In genomic region chr20:63633732-63634131, GRCh38 we compare ENCODE assay signal across 26 cellular contexts. TPM values are rescaled to one million over a fixed set of nuclear protein-coding genes. Genes with fewer than 3 reads are reported as not detected.
DNase-seq lines count a peak whose midpoint lies in the region; ATAC-seq and TF ChIP-seq lines count a peak whose summit lies in the region.
"Had no signal": no experiment of that assay in that cellular context is flagged by ENCODE, and none has a peak within 500 bp of the region (broad histone marks: within the 10 kb centered on the region; RNA-seq: fewer than 3 reads in every experiment).

No MANE protein-coding gene starts in this region.

- DNase-seq in activated CD8-positive, alpha-beta T cell treated with anti-CD3 and anti-CD28 coated beads, Interleukin-2, amount 10 ng/mL, durations not matched to agents 7 days and 5 days = no peak
- no peak for DNase-seq in activated CD8-positive, alpha-beta T cell treated with anti-CD3 and anti-CD28 coated beads for 36 hours
- no peak for DNase-seq in CD8-positive, alpha-beta memory T cell
- DNase-seq in activated naive CD8-positive, alpha-beta T cell treated with anti-CD3 and anti-CD28 coated beads for 36 hours = no peak
- DNase-seq in Caco-2 (no peak), NCI-H1436 treated with DMSO at 0.1 percent for 48 hours (lab: John Stamatoyannopoulos, UW) (no peak)
- DNase-seq: activated effector memory CD4-positive, alpha-beta T cell treated with Interleukin-2 at 50 U/mL for 16 hours; anterior cingulate cortex; caudate nucleus; DMS79; dorsolateral prefrontal cortex; H9; head of caudate nucleus; MG63; midbrain; NCI-H1417 treated with DMSO at 0.1 percent for 48 hours; NCI-H510A treated with DMSO at 0.1 percent for 48 hours; psoas muscle; SJCRH30; WERI-Rb-1 had no signal

- POLR2A ChIA-PET in activated CD8-positive, alpha-beta T cell treated with anti-CD3 and anti-CD28 coated beads, Interleukin-2, amount 10 ng/mL, durations not matched to agents 7 days and 5 days (lab: Charles Lee) = no interaction called here
- POLR2A ChIA-PET in activated CD8-positive, alpha-beta T cell treated with anti-CD3 and anti-CD28 coated beads for 36 hours (lab: Charles Lee) = interaction anchor here (0.6 kb wide), 1 partner anchor 36 kb away, joined by 4 read pairs; no protein-coding TSS in a partner anchor
- POLR2A ChIA-PET in CD8-positive, alpha-beta memory T cell (lab: Charles Lee) = interaction anchor here (0.7 to 3.2 kb wide), 2 partner anchors 8 to 25 kb away, joined by 4 to 16 read pairs; partner anchors contain the start of gene RTEL1
- POLR2A ChIA-PET in Caco-2 (lab: Charles Lee) = interaction anchor here (0.9 kb wide), 1 partner anchor 8 kb away, joined by 3 read pairs; no protein-coding TSS in a partner anchor

- no peak for ATAC-seq in activated CD8-positive, alpha-beta T cell treated with anti-CD3 and anti-CD28 coated beads, Interleukin-2, amount 10 ng/mL, durations not matched to agents 7 days and 5 days
- no peak for ATAC-seq in activated CD8-positive, alpha-beta T cell treated with anti-CD3 and anti-CD28 coated beads for 36 hours
- ATAC-seq in GM19035 (IDR thresholded peaks at IDR 0.05; ENCODE audit: unreplicated experiment) = no peak
- ATAC-seq: left lobe of liver, psoas muscle had no signal

- H3K27ac Mint-ChIP-seq in activated CD8-positive, alpha-beta T cell treated with anti-CD3 and anti-CD28 coated beads, Interleukin-2, amount 10 ng/mL, durations not matched to agents 7 days and 5 days = peak overlapping the region; percentile 49
- H3K27ac Mint-ChIP-seq in activated CD8-positive, alpha-beta T cell treated with anti-CD3 and anti-CD28 coated beads for 36 hours = no peak overlapping the region
- H3K27ac Mint-ChIP-seq in CD8-positive, alpha-beta memory T cell = peak overlapping the region; percentile 70 to 84 (median 77)
- peak overlapping the region; percentile 39 for H3K27ac Mint-ChIP-seq in activated naive CD8-positive, alpha-beta T cell treated with anti-CD3 and anti-CD28 coated beads for 36 hours
- H3K27ac Mint-ChIP-seq in Caco-2 (ENCODE audit: unreplicated experiment) = no peak overlapping the region
- H3K27ac Mint-ChIP-seq: H9, neural progenitor cell had no signal

- CTCF ChIA-PET in activated CD8-positive, alpha-beta T cell treated with anti-CD3 and anti-CD28 coated beads, Interleukin-2, amount 10 ng/mL, durations not matched to agents 7 days and 5 days (lab: Charles Lee) = interaction anchor here (1.2 to 2.8 kb wide), 2 partner anchors 8 to 19 kb away, joined by 3 to 8 read pairs; no protein-coding TSS in a partner anchor
- CTCF ChIA-PET in activated CD8-positive, alpha-beta T cell treated with anti-CD3 and anti-CD28 coated beads for 36 hours (lab: Charles Lee) = interaction anchor here (1.2 kb wide), 1 partner anchor 8 kb away, joined by 5 read pairs; no protein-coding TSS in a partner anchor
- CTCF ChIA-PET in CD8-positive, alpha-beta memory T cell (lab: Charles Lee) = no interaction called here
- CTCF ChIA-PET in Caco-2 (lab: Charles Lee) = no interaction called here

- no peaks in the 10 kb centered on the region for H3K27me3 ChIP-seq in CD8-positive, alpha-beta memory T cell (ENCODE audit: insufficient read depth, low read length, poor library complexity, severe bottlenecking)
- H3K27me3 ChIP-seq in neutrophil = no peaks in the 10 kb centered on the region
- H3K27me3 ChIP-seq in Caco-2 (replicated peaks; ENCODE audit: control insufficient read depth, insufficient read depth, low read length) = no peaks in the 10 kb centered on the region
- H3K27me3 ChIP-seq: dorsolateral prefrontal cortex, MG63, neural progenitor cell, SJCRH30, suprapubic skin, vagina had no signal

- intact Hi-C loops in activated CD8-positive, alpha-beta T cell treated with anti-CD3 and anti-CD28 coated beads for 36 hours (cut with micrococcal nuclease) = no loop called here
- intact Hi-C loops in Caco-2 (cut with micrococcal nuclease; ENCODE audit: unreplicated experiment) = no loop called here

- no peaks in the 10 kb centered on the region for H3K36me3 ChIP-seq in CD8-positive, alpha-beta memory T cell (ENCODE audit: insufficient read depth, low read length)
- H3K36me3 ChIP-seq in neutrophil (peaks cover 4% of the 10 kb centered on the region), Caco-2 (ENCODE audit: control insufficient read depth, insufficient read depth, low read length) (no peaks in the 10 kb centered on the region)
- H3K36me3 ChIP-seq: neural progenitor cell, SJCRH30, suprapubic skin, vagina had no signal

- TF ChIP-seq CTCF in activated CD8-positive, alpha-beta T cell treated with anti-CD3 and anti-CD28 coated beads for 36 hours (IDR thresholded peaks at IDR 0.05) = no peak
- TF ChIP-seq CTCF in neutrophil (IDR thresholded peaks at IDR 0.05) = no peak
- no peak for TF ChIP-seq CTCF in Caco-2 (IDR thresholded peaks at IDR 0.05; ENCODE audit: insufficient read depth in 1 of 2, low read depth in 1 of 2, low read length in 1 of 2, severe bottlenecking in 1 of 2, unreplicated experiment in 1 of 2)

- H3K9me3 Mint-ChIP-seq in activated CD8-positive, alpha-beta T cell treated with anti-CD3 and anti-CD28 coated beads, Interleukin-2, amount 10 ng/mL, durations not matched to agents 7 days and 5 days (ENCODE audit: insufficient read depth) = no peaks in the 10 kb centered on the region
- H3K9me3 Mint-ChIP-seq in activated CD8-positive, alpha-beta T cell treated with anti-CD3 and anti-CD28 coated beads for 36 hours = no peaks in the 10 kb centered on the region
- no peaks in the 10 kb centered on the region for H3K9me3 Mint-ChIP-seq in CD8-positive, alpha-beta memory T cell
- H3K9me3 Mint-ChIP-seq in activated naive CD8-positive, alpha-beta T cell treated with anti-CD3 and anti-CD28 coated beads for 36 hours = peaks cover 1% of the 10 kb centered on the region
- no peaks in the 10 kb centered on the region for H3K9me3 Mint-ChIP-seq in Caco-2 (ENCODE audit: unreplicated experiment)
- H3K9me3 Mint-ChIP-seq: H9, neural progenitor cell had no signal

- H3K4me1 ChIP-seq in CD8-positive, alpha-beta memory T cell (ENCODE audit: insufficient read depth, low read length) = peaks cover 84% of the 10 kb centered on the region
- peaks cover 69 to 76% of the 10 kb centered on the region in 2 experiments for H3K4me1 ChIP-seq in neutrophil (ENCODE audit: control insufficient read depth in 1 of 2, insufficient read depth in 1 of 2, low read depth in 1 of 2, low read length in 1 of 2)
- H3K4me1 ChIP-seq in Caco-2 = peaks cover 3% of the 10 kb centered on the region; the same call in 1 of the 2 replicates

- H3K27me3 Mint-ChIP-seq in activated CD8-positive, alpha-beta T cell treated with anti-CD3 and anti-CD28 coated beads, Interleukin-2, amount 10 ng/mL, durations not matched to agents 7 days and 5 days (ENCODE audit: low read depth) = no peaks in the 10 kb centered on the region
- H3K27me3 Mint-ChIP-seq in activated CD8-positive, alpha-beta T cell treated with anti-CD3 and anti-CD28 coated beads for 36 hours = no peaks in the 10 kb centered on the region
- H3K27me3 Mint-ChIP-seq in CD8-positive, alpha-beta memory T cell = no peaks in the 10 kb centered on the region
- no peaks in the 10 kb centered on the region for H3K27me3 Mint-ChIP-seq in activated naive CD8-positive, alpha-beta T cell treated with anti-CD3 and anti-CD28 coated beads for 36 hours
- no peaks in the 10 kb centered on the region for H3K27me3 Mint-ChIP-seq in Caco-2 (ENCODE audit: insufficient read depth, unreplicated experiment)

- no peaks in the 10 kb centered on the region for H3K9me3 ChIP-seq in CD8-positive, alpha-beta memory T cell (ENCODE audit: low read length)
- H3K9me3 ChIP-seq in neutrophil (no peaks in the 10 kb centered on the region), Caco-2 (no peaks in the 10 kb centered on the region)
- H3K9me3 ChIP-seq: MG63, psoas muscle, SJCRH30, suprapubic skin, vagina had no signal

- H3K4me3 Mint-ChIP-seq in activated CD8-positive, alpha-beta T cell treated with anti-CD3 and anti-CD28 coated beads, Interleukin-2, amount 10 ng/mL, durations not matched to agents 7 days and 5 days = peak overlapping the region; percentile 18
- no peak overlapping the region for H3K4me3 Mint-ChIP-seq in activated CD8-positive, alpha-beta T cell treated with anti-CD3 and anti-CD28 coated beads for 36 hours
- H3K4me3 Mint-ChIP-seq in CD8-positive, alpha-beta memory T cell = peak overlapping the region in 6 of 7 donors; percentile 18 to 79 (median 38)
- no peak overlapping the region for H3K4me3 Mint-ChIP-seq in activated naive CD8-positive, alpha-beta T cell treated with anti-CD3 and anti-CD28 coated beads for 36 hours
- H3K4me3 Mint-ChIP-seq in Caco-2 (ENCODE audit: unreplicated experiment) = no peak overlapping the region
- H3K4me3 Mint-ChIP-seq: H9, neural progenitor cell had no signal

- peaks cover 46% of the 10 kb centered on the region for H3K4me1 Mint-ChIP-seq in activated CD8-positive, alpha-beta T cell treated with anti-CD3 and anti-CD28 coated beads, Interleukin-2, amount 10 ng/mL, durations not matched to agents 7 days and 5 days (ENCODE audit: low read depth)
- H3K4me1 Mint-ChIP-seq in activated CD8-positive, alpha-beta T cell treated with anti-CD3 and anti-CD28 coated beads for 36 hours (ENCODE audit: low read depth) = peaks cover 58% of the 10 kb centered on the region
- H3K4me1 Mint-ChIP-seq in CD8-positive, alpha-beta memory T cell = peaks cover 52 to 78% (median 67%) of the 10 kb centered on the region in 3 donors
- H3K4me1 Mint-ChIP-seq in activated naive CD8-positive, alpha-beta T cell treated with anti-CD3 and anti-CD28 coated beads for 36 hours = peaks cover 65% of the 10 kb centered on the region
- H3K4me1 Mint-ChIP-seq in Caco-2 (ENCODE audit: low read depth, unreplicated experiment) = peaks cover 2% of the 10 kb centered on the region

- peaks cover 11% of the 10 kb centered on the region for H3K36me3 Mint-ChIP-seq in activated CD8-positive, alpha-beta T cell treated with anti-CD3 and anti-CD28 coated beads, Interleukin-2, amount 10 ng/mL, durations not matched to agents 7 days and 5 days (ENCODE audit: low read depth)
- peaks cover 14% of the 10 kb centered on the region for H3K36me3 Mint-ChIP-seq in activated CD8-positive, alpha-beta T cell treated with anti-CD3 and anti-CD28 coated beads for 36 hours (ENCODE audit: low read depth)
- H3K36me3 Mint-ChIP-seq in CD8-positive, alpha-beta memory T cell = peaks cover 0 to 12% (median 2%) of the 10 kb centered on the region in 3 donors
- peaks cover 18% of the 10 kb centered on the region for H3K36me3 Mint-ChIP-seq in activated naive CD8-positive, alpha-beta T cell treated with anti-CD3 and anti-CD28 coated beads for 36 hours
- peaks cover 2% of the 10 kb centered on the region for H3K36me3 Mint-ChIP-seq in Caco-2 (ENCODE audit: insufficient read depth, unreplicated experiment)
- H3K36me3 Mint-ChIP-seq: neural progenitor cell had no signal

- H3K27ac ChIP-seq in CD8-positive, alpha-beta memory T cell (ENCODE audit: low read depth, low read length) = no peak overlapping the region
- H3K27ac ChIP-seq in neutrophil = peak overlapping the region; percentile 98
- H3K27ac ChIP-seq: dorsolateral prefrontal cortex, neural progenitor cell, psoas muscle, SJCRH30, suprapubic skin, vagina, WERI-Rb-1 had no signal

- no peak overlapping the region for H3K4me3 ChIP-seq in CD8-positive, alpha-beta memory T cell (ENCODE audit: low read length)
- H3K4me3 ChIP-seq in neutrophil (ENCODE audit: low read depth in 1 of 2, low read length in 1 of 2) (no peak overlapping the region), Caco-2 (ENCODE audit: low read depth, low read length) (no peak overlapping the region)
- H3K4me3 ChIP-seq: dorsolateral prefrontal cortex, MG63, neural progenitor cell, psoas muscle, SJCRH30, suprapubic skin, vagina had no signal

- BruUV-seq in Caco-2 (replicated peaks; lab: Mats Ljungman, UMichigan) = no TSS peak

RNA-seq across cellular contexts. Expression of gene GMEB2, which starts 6.8 kb away (rescaled TPM):
- total RNA-seq in activated CD8-positive, alpha-beta T cell treated with anti-CD3 and anti-CD28 coated beads, Interleukin-2, amount 10 ng/mL, durations not matched to agents 7 days and 5 days = 10 to 100 TPM; 16.2 TPM
- 10 to 100 TPM; 16.2 to 16.3 TPM for total RNA-seq in activated CD8-positive, alpha-beta T cell treated with anti-CD3 and anti-CD28 coated beads for 36 hours
- 10 to 100 TPM; 14.3 to 15.5 TPM for total RNA-seq in CD8-positive, alpha-beta memory T cell
- 14.8 TPM for polyA plus RNA-seq in CD8-positive, alpha-beta memory T cell
- 10 to 100 TPM; 13.8 to 14.6 TPM for total RNA-seq in activated naive CD8-positive, alpha-beta T cell treated with anti-CD3 and anti-CD28 coated beads for 36 hours
- 20.6 and 21.5 TPM in 2 replicates for total RNA-seq in Caco-2 (2022)

RNA-seq across cellular contexts. Expression of gene STMN3, which starts 19.5 kb away (rescaled TPM):
- total RNA-seq in activated CD8-positive, alpha-beta T cell treated with anti-CD3 and anti-CD28 coated beads, Interleukin-2, amount 10 ng/mL, durations not matched to agents 7 days and 5 days = 10 to 100 TPM; 13.1 to 13.3 TPM
- 10 to 100 TPM; 17.8 to 18.4 TPM for total RNA-seq in activated CD8-positive, alpha-beta T cell treated with anti-CD3 and anti-CD28 coated beads for 36 hours
- total RNA-seq in CD8-positive, alpha-beta memory T cell = 10 to 100 TPM; 21.0 to 21.6 TPM
- 24.7 TPM for polyA plus RNA-seq in CD8-positive, alpha-beta memory T cell
- total RNA-seq in activated naive CD8-positive, alpha-beta T cell treated with anti-CD3 and anti-CD28 coated beads for 36 hours = 10 to 100 TPM; 10.2 to 11.7 TPM
- total RNA-seq in Caco-2 (2022) = 27.4 and 27.9 TPM in 2 replicates

RNA-seq across cellular contexts. Expression of gene RTEL1, which starts 24.4 kb away (rescaled TPM):
- 10 to 100 TPM; 49.8 to 54.3 TPM for total RNA-seq in activated CD8-positive, alpha-beta T cell treated with anti-CD3 and anti-CD28 coated beads, Interleukin-2, amount 10 ng/mL, durations not matched to agents 7 days and 5 days
- total RNA-seq in activated CD8-positive, alpha-beta T cell treated with anti-CD3 and anti-CD28 coated beads for 36 hours = 10 to 100 TPM; 37.4 to 39.1 TPM
- 10 to 100 TPM; 52.3 to 54.5 TPM for total RNA-seq in CD8-positive, alpha-beta memory T cell
- 5.7 TPM for polyA plus RNA-seq in CD8-positive, alpha-beta memory T cell
- total RNA-seq in activated naive CD8-positive, alpha-beta T cell treated with anti-CD3 and anti-CD28 coated beads for 36 hours = 10 to 100 TPM; 43.9 to 44.8 TPM
- total RNA-seq in Caco-2 (2022) = 51.1 and 61.6 TPM in 2 replicates

RNA-seq across cellular contexts. Expression of gene HELZ2, which starts 59.7 kb away (rescaled TPM):
- 100 to 1,000 TPM in 1 of 2 experiments, 10 to 100 TPM in 1; 99.1 to 102 TPM for total RNA-seq in activated CD8-positive, alpha-beta T cell treated with anti-CD3 and anti-CD28 coated beads, Interleukin-2, amount 10 ng/mL, durations not matched to agents 7 days and 5 days
- total RNA-seq in activated CD8-positive, alpha-beta T cell treated with anti-CD3 and anti-CD28 coated beads for 36 hours = 10 to 100 TPM; 14.3 to 17.6 TPM
- 1 to 10 TPM; 7.4 to 8.7 TPM for total RNA-seq in CD8-positive, alpha-beta memory T cell
- 9.8 TPM for polyA plus RNA-seq in CD8-positive, alpha-beta memory T cell
- total RNA-seq in activated naive CD8-positive, alpha-beta T cell treated with anti-CD3 and anti-CD28 coated beads for 36 hours = 10 to 100 TPM; 22.2 to 22.6 TPM
- 35.2 and 36.5 TPM in 2 replicates for total RNA-seq in Caco-2 (2022)

Comparison
In these comparisons a context has a peak if more than half of its experiments do, and no peak if none do; other contexts are left out.
1. H3K27ac Mint-ChIP-seq: peak in activated CD8-positive, alpha-beta T cell treated with anti-CD3 and anti-CD28 coated beads, Interleukin-2, amount 10 ng/mL, durations not matched to agents 7 days and 5 days (single experiment), CD8-positive, alpha-beta memory T cell (8 of 8) and activated naive CD8-positive, alpha-beta T cell treated with anti-CD3 and anti-CD28 coated beads for 36 hours (single experiment); none in activated CD8-positive, alpha-beta T cell treated with anti-CD3 and anti-CD28 coated beads for 36 hours (single experiment) and Caco-2 (single experiment).
2. H3K4me3 Mint-ChIP-seq: peak in activated CD8-positive, alpha-beta T cell treated with anti-CD3 and anti-CD28 coated beads, Interleukin-2, amount 10 ng/mL, durations not matched to agents 7 days and 5 days (single experiment) and CD8-positive, alpha-beta memory T cell (6 of 7); none in activated CD8-positive, alpha-beta T cell treated with anti-CD3 and anti-CD28 coated beads for 36 hours (single experiment), activated naive CD8-positive, alpha-beta T cell treated with anti-CD3 and anti-CD28 coated beads for 36 hours (single experiment) and Caco-2 (single experiment).
3. CTCF ChIA-PET loops: an anchor here in activated CD8-positive, alpha-beta T cell treated with anti-CD3 and anti-CD28 coated beads, Interleukin-2, amount 10 ng/mL, durations not matched to agents 7 days and 5 days (1.2 to 2.8 kb wide) and activated CD8-positive, alpha-beta T cell treated with anti-CD3 and anti-CD28 coated beads for 36 hours (1.2 kb wide); none called in CD8-positive, alpha-beta memory T cell and Caco-2.